1 cellular context compared by ENCODE assay signal in the genomic region with DNA sequence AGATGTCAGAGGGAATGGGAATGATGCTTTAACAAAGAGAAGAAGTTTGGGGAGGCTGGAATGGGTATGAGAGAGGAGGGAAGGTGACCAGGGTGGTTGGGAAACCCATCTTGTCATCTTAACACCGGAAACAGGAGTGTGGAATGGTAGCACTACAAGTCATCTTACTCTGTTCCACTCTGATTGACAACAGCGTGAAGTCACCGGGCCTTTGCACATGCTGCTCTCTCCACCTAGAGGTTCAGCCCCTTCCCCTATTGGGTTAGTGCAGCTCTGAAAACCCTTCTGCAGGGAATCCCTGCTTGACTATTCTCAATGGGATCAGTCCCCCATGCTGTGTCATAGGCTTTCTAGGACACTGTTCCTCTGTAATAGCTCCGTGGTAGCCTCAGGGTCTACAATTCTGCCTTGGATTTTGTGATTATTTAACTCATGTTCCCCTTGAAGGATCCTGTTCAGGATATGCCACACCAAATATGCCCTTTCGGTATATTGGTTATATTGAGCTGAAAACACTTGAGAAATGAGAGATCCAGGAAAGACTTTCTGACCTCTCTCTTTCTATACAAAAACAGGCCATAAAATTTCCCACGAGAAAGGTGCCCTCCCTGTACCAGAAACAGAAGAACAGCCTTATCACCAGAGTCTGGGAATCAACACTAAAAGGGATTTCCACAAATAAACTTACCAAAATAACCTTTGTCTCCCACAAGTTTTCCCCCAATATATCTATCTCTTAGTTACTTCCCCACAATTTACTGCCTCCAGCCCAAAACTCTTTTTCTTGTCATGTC.
TF ChIP-seq lines count a peak whose summit lies in the region.

No MANE protein-coding gene starts in this region.

TF ChIP-seq in GM23338, 12 proteins besides CTCF, POLR2A, EP300 and RAD21 (continued from another document):
- TF ChIP-seq, protein P1, sequence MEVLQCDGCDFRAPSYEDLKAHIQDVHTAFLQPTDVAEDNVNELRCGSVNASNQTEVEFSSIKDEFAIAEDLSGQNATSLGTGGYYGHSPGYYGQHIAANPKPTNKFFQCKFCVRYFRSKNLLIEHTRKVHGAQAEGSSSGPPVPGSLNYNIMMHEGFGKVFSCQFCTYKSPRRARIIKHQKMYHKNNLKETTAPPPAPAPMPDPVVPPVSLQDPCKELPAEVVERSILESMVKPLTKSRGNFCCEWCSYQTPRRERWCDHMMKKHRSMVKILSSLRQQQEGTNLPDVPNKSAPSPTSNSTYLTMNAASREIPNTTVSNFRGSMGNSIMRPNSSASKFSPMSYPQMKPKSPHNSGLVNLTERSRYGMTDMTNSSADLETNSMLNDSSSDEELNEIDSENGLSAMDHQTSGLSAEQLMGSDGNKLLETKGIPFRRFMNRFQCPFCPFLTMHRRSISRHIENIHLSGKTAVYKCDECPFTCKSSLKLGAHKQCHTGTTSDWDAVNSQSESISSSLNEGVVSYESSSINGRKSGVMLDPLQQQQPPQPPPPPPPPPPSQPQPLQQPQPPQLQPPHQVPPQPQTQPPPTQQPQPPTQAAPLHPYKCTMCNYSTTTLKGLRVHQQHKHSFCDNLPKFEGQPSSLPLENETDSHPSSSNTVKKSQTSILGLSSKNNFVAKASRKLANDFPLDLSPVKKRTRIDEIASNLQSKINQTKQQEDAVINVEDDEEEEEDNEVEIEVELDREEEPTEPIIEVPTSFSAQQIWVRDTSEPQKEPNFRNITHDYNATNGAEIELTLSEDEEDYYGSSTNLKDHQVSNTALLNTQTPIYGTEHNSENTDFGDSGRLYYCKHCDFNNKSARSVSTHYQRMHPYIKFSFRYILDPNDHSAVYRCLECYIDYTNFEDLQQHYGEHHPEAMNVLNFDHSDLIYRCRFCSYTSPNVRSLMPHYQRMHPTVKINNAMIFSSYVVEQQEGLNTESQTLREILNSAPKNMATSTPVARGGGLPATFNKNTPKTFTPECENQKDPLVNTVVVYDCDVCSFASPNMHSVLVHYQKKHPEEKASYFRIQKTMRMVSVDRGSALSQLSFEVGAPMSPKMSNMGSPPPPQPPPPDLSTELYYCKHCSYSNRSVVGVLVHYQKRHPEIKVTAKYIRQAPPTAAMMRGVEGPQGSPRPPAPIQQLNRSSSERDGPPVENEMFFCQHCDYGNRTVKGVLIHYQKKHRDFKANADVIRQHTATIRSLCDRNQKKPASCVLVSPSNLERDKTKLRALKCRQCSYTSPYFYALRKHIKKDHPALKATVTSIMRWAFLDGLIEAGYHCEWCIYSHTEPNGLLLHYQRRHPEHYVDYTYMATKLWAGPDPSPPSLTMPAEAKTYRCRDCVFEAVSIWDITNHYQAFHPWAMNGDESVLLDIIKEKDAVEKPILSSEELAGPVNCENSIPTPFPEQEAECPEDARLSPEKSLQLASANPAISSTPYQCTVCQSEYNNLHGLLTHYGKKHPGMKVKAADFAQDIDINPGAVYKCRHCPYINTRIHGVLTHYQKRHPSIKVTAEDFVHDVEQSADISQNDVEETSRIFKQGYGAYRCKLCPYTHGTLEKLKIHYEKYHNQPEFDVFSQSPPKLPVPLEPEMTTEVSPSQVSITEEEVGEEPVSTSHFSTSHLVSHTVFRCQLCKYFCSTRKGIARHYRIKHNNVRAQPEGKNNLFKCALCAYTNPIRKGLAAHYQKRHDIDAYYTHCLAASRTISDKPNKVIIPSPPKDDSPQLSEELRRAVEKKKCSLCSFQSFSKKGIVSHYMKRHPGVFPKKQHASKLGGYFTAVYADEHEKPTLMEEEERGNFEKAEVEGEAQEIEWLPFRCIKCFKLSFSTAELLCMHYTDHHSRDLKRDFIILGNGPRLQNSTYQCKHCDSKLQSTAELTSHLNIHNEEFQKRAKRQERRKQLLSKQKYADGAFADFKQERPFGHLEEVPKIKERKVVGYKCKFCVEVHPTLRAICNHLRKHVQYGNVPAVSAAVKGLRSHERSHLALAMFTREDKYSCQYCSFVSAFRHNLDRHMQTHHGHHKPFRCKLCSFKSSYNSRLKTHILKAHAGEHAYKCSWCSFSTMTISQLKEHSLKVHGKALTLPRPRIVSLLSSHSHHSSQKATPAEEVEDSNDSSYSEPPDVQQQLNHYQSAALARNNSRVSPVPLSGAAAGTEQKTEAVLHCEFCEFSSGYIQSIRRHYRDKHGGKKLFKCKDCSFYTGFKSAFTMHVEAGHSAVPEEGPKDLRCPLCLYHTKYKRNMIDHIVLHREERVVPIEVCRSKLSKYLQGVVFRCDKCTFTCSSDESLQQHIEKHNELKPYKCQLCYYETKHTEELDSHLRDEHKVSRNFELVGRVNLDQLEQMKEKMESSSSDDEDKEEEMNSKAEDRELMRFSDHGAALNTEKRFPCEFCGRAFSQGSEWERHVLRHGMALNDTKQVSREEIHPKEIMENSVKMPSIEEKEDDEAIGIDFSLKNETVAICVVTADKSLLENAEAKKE (CRISPR knock-in tag; IDR thresholded peaks at IDR 0.05), result no peak
- TF ChIP-seq EZH2phosphoT487 (IDR thresholded peaks at IDR 0.05; ENCODE audit: unreplicated experiment), result no peak
- TF ChIP-seq, protein P2, sequence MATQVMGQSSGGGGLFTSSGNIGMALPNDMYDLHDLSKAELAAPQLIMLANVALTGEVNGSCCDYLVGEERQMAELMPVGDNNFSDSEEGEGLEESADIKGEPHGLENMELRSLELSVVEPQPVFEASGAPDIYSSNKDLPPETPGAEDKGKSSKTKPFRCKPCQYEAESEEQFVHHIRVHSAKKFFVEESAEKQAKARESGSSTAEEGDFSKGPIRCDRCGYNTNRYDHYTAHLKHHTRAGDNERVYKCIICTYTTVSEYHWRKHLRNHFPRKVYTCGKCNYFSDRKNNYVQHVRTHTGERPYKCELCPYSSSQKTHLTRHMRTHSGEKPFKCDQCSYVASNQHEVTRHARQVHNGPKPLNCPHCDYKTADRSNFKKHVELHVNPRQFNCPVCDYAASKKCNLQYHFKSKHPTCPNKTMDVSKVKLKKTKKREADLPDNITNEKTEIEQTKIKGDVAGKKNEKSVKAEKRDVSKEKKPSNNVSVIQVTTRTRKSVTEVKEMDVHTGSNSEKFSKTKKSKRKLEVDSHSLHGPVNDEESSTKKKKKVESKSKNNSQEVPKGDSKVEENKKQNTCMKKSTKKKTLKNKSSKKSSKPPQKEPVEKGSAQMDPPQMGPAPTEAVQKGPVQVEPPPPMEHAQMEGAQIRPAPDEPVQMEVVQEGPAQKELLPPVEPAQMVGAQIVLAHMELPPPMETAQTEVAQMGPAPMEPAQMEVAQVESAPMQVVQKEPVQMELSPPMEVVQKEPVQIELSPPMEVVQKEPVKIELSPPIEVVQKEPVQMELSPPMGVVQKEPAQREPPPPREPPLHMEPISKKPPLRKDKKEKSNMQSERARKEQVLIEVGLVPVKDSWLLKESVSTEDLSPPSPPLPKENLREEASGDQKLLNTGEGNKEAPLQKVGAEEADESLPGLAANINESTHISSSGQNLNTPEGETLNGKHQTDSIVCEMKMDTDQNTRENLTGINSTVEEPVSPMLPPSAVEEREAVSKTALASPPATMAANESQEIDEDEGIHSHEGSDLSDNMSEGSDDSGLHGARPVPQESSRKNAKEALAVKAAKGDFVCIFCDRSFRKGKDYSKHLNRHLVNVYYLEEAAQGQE (IDR thresholded peaks at IDR 0.05; ENCODE audit: unreplicated experiment), result no peak
- TF ChIP-seq ZNF114 (CRISPR knock-in tag; IDR thresholded peaks at IDR 0.05), result no peak
- no peak for TF ChIP-seq JUNB (IDR thresholded peaks at IDR 0.05; ENCODE audit: unreplicated experiment)
- no peak for TF ChIP-seq ZNF331 (CRISPR knock-in tag; IDR thresholded peaks at IDR 0.05; ENCODE audit: low read depth)
